20 cellular contexts compared by ENCODE assay signal in genomic region chr10:36675458-36675880, GRCh38.
DNase-seq lines count a peak whose midpoint lies in the region; ATAC-seq and TF ChIP-seq lines count a peak whose summit lies in the region.
"Had no signal": no experiment of that assay in that cellular context is flagged by ENCODE, and none has a peak within 500 bp of the region (broad histone marks: within the 10 kb centered on the region; RNA-seq: fewer than 3 reads in every experiment).

No MANE protein-coding gene starts in this region.

- H3K36me3 ChIP-seq in psoas muscle (ENCODE audit: insufficient read depth in 1 of 2, low read depth in 1 of 2), result no peaks in the 10 kb centered on the region
- H3K36me3 ChIP-seq: prostate gland, thoracic aorta had no signal

- no peaks in the 10 kb centered on the region for H3K27me3 ChIP-seq in psoas muscle (ENCODE audit: insufficient read depth in 3 of 3, low read length in 2 of 3)

- H3K4me1 ChIP-seq in psoas muscle, result no peaks in the 10 kb centered on the region
- H3K4me1 ChIP-seq: prostate gland had no signal

- intact Hi-C loops in psoas muscle (cut with DNase I), result no loop called here

- no peaks in the 10 kb centered on the region for H3K9me3 ChIP-seq in psoas muscle
- H3K9me3 ChIP-seq: prostate gland, thoracic aorta had no signal

- DNase-seq in AG08395 (ENCODE audit: low spot score), result peak; percentile 79
- DNase-seq in HS-27A (ENCODE audit: low read depth), result peak; percentile 61
- DNase-seq in astrocyte of the hippocampus (ENCODE audit: low read depth, low spot score), result peak; percentile 73
- DNase-seq in kidney tubule cell (ENCODE audit: low spot score), result peak; percentile 36
- no peak for DNase-seq in psoas muscle
- no peak for DNase-seq in NCI-H2107 treated with DMSO at 0.1 percent for 48 hours (lab: John Stamatoyannopoulos, UW; ENCODE audit: unreplicated experiment)
- DNase-seq: activated CD4-positive, alpha-beta memory T cell treated with anti-CD3 and anti-CD28 coated beads, Interleukin-2, amount 10 ng/mL, durations not matched to agents 7 days and 5 days; cortex of kidney; erythroblast; H7; hypothalamus; left cardiac atrium; naive B cell; NCI-H146; NCI-H510A had no signal

- WGBS in psoas muscle, 3 donors, result 31 to 48% (median 46%) methylated on average over 4 of the region's 4 CpGs

- no peak for TF ChIP-seq CTCF in psoas muscle (IDR thresholded peaks at IDR 0.05)

- H3K27ac ChIP-seq in psoas muscle, result no peak overlapping the region
- H3K27ac ChIP-seq: KMS-11, prostate gland, thoracic aorta had no signal

- H3K4me3 ChIP-seq in psoas muscle, result no peak overlapping the region
- H3K4me3 ChIP-seq: prostate gland, thoracic aorta had no signal

- ATAC-seq in psoas muscle (no peak), GM19328 (IDR thresholded peaks at IDR 0.05; ENCODE audit: unreplicated experiment) (no peak), GM18502 (IDR thresholded peaks at IDR 0.05; ENCODE audit: poor library complexity, unreplicated experiment) (no peak)

Comparison
In these comparisons a context has a peak if more than half of its experiments do, and no peak if none do; other contexts are left out.
1. DNase-seq: peak in AG08395 (single experiment), HS-27A (single experiment), astrocyte of the hippocampus (single experiment) and kidney tubule cell (single experiment); none in psoas muscle (0 of 2) and NCI-H2107 treated with DMSO at 0.1 percent for 48 hours (single experiment).